In the genomic region with DNA sequence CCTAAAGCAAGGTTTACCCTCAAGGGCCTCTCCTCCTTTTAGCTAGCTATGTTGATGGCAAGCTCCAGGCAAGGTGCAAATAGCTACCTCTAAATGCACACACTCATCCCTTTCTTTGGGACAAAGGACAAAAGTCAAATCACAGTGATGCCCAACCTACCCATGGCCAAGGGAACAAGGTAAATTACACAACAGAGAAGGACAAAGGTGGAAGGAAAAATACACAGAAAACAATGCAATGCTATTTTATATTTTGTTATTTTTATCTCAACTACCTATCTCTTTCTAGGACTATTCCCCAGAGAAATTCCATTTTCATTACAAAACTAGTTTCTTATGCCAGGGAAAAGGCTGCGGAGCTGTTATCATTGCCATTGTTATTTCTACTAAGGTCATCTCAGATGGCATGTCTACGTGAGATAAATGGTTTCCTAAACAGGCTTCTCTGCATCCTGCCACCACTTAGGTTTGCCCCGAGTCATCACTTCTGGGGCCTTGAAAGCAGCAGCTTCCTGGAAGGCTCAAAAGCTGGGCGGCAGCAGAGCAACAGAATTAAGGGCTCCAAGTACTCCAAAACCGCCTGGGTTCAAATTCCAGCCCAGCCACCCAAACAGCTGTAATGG, we compare ENCODE assay signal across 9 cellular contexts. TPM values are rescaled to one million over a fixed set of nuclear protein-coding genes. Genes with fewer than 3 reads are reported as not detected.
DNase-seq lines count a peak whose midpoint lies in the region; ATAC-seq and TF ChIP-seq lines count a peak whose summit lies in the region.
"Had no signal": no experiment of that assay in that cellular context is flagged by ENCODE, and none has a peak within 500 bp of the region (broad histone marks: within the 10 kb centered on the region; RNA-seq: fewer than 3 reads in every experiment).

No MANE protein-coding gene starts in this region.

- no peak for ATAC-seq in SK-N-SH treated with all-trans-retinoic acid at 6 μM for 48 hours
- peak; percentile 68 for ATAC-seq in activated naive CD8-positive, alpha-beta T cell treated with anti-CD3 and anti-CD28 coated beads, Interleukin-2, amount 10 ng/mL, durations not matched to agents 7 days and 5 days (ENCODE audit: low read depth)
- ATAC-seq in natural killer cell treated with Interleukin-12 subunit alpha and Interleukin-12 subunit beta and Interleukin-15 and Interleukin-18, amount 100 ng/mL, for 72 hours: peak; percentile 36 to 48

- H3K36me3 Mint-ChIP-seq in activated naive CD8-positive, alpha-beta T cell treated with anti-CD3 and anti-CD28 coated beads, Interleukin-2, amount 10 ng/mL, durations not matched to agents 7 days and 5 days: peaks cover 72% of the 10 kb centered on the region
- H3K36me3 Mint-ChIP-seq in natural killer cell treated with Interleukin-12 subunit alpha and Interleukin-12 subunit beta and Interleukin-15 and Interleukin-18, amount 100 ng/mL, for 72 hours: peaks cover 15% of the 10 kb centered on the region

- H3K4me3 ChIP-seq in ascending aorta: no peak overlapping the region

- H3K27me3 Mint-ChIP-seq in activated naive CD8-positive, alpha-beta T cell treated with anti-CD3 and anti-CD28 coated beads, Interleukin-2, amount 10 ng/mL, durations not matched to agents 7 days and 5 days: no peaks in the 10 kb centered on the region
- H3K27me3 Mint-ChIP-seq in natural killer cell treated with Interleukin-12 subunit alpha and Interleukin-12 subunit beta and Interleukin-15 and Interleukin-18, amount 100 ng/mL, for 72 hours: no peaks in the 10 kb centered on the region

- POLR2A ChIA-PET in activated naive CD8-positive, alpha-beta T cell treated with anti-CD3 and anti-CD28 coated beads, Interleukin-2, amount 10 ng/mL, durations not matched to agents 7 days and 5 days (lab: Charles Lee): interaction anchor here (1.0 to 2.6 kb wide), 6 partner anchors 10 to 137 kb away, joined by 3 to 17 read pairs (median 4); partner anchors contain the start of gene BCL2

- no peaks in the 10 kb centered on the region for H3K9me3 ChIP-seq in ascending aorta

- no peak for TF ChIP-seq CTCF in ascending aorta (IDR thresholded peaks at IDR 0.05)

- no peaks in the 10 kb centered on the region for H3K9me3 Mint-ChIP-seq in activated naive CD8-positive, alpha-beta T cell treated with anti-CD3 and anti-CD28 coated beads, Interleukin-2, amount 10 ng/mL, durations not matched to agents 7 days and 5 days
- H3K9me3 Mint-ChIP-seq in natural killer cell treated with Interleukin-12 subunit alpha and Interleukin-12 subunit beta and Interleukin-15 and Interleukin-18, amount 100 ng/mL, for 72 hours: no peaks in the 10 kb centered on the region

- in situ Hi-C loops in Caki2 (cut with HindIII; ENCODE audit: low pct_unique_long_range_greater_than_20kb, low sequenced_read_pairs): no loop called here

- peaks cover 68% of the 10 kb centered on the region for H3K4me1 Mint-ChIP-seq in activated naive CD8-positive, alpha-beta T cell treated with anti-CD3 and anti-CD28 coated beads, Interleukin-2, amount 10 ng/mL, durations not matched to agents 7 days and 5 days
- H3K4me1 Mint-ChIP-seq in natural killer cell treated with Interleukin-12 subunit alpha and Interleukin-12 subunit beta and Interleukin-15 and Interleukin-18, amount 100 ng/mL, for 72 hours (ENCODE audit: low read depth in 2 of 2): peaks cover 62 to 64% of the 10 kb centered on the region in 2 donors

- peak; percentile 54 for DNase-seq in Caki2 (ENCODE audit: low read depth)
- peak; percentile 46 for DNase-seq in activated naive CD8-positive, alpha-beta T cell treated with anti-CD3 and anti-CD28 coated beads, Interleukin-2, amount 10 ng/mL, durations not matched to agents 7 days and 5 days
- DNase-seq in natural killer cell treated with Interleukin-12 subunit alpha and Interleukin-12 subunit beta and Interleukin-15 and Interleukin-18, amount 100 ng/mL, for 72 hours (ENCODE audit: low spot score): no peak
- DNase-seq in midbrain (lab: John Stamatoyannopoulos, UW): no peak
- DNase-seq in ascending aorta (ENCODE audit: low spot score in 2 of 2): no peak
- no peak for DNase-seq in pons (ENCODE audit: low spot score)
- DNase-seq in NCI-H748 (lab: John Stamatoyannopoulos, UW; ENCODE audit: unreplicated experiment): no peak
- DNase-seq: retina had no signal

- intact Hi-C loops in ascending aorta (cut with DNase I): no loop called here

- H3K36me3 ChIP-seq in ascending aorta: no peaks in the 10 kb centered on the region

- H3K4me3 Mint-ChIP-seq in activated naive CD8-positive, alpha-beta T cell treated with anti-CD3 and anti-CD28 coated beads, Interleukin-2, amount 10 ng/mL, durations not matched to agents 7 days and 5 days: peak overlapping the region; percentile 70
- peak overlapping the region; percentile 85 for H3K4me3 Mint-ChIP-seq in natural killer cell treated with Interleukin-12 subunit alpha and Interleukin-12 subunit beta and Interleukin-15 and Interleukin-18, amount 100 ng/mL, for 72 hours

- H3K27ac ChIP-seq in ascending aorta: no peak overlapping the region

- peak overlapping the region; percentile 81 for H3K27ac Mint-ChIP-seq in activated naive CD8-positive, alpha-beta T cell treated with anti-CD3 and anti-CD28 coated beads, Interleukin-2, amount 10 ng/mL, durations not matched to agents 7 days and 5 days
- H3K27ac Mint-ChIP-seq in natural killer cell treated with Interleukin-12 subunit alpha and Interleukin-12 subunit beta and Interleukin-15 and Interleukin-18, amount 100 ng/mL, for 72 hours: peak overlapping the region; percentile 97 to 99

- no peaks in the 10 kb centered on the region for H3K27me3 ChIP-seq in ascending aorta

- peaks cover 0 to 25% of the 10 kb centered on the region in 2 donors for H3K4me1 ChIP-seq in ascending aorta

TF ChIP-seq in SK-N-SH treated with all-trans-retinoic acid at 6 μM for 48 hours, 23 proteins besides CTCF, POLR2A, EP300 and RAD21:
- TF ChIP-seq, protein P1, sequence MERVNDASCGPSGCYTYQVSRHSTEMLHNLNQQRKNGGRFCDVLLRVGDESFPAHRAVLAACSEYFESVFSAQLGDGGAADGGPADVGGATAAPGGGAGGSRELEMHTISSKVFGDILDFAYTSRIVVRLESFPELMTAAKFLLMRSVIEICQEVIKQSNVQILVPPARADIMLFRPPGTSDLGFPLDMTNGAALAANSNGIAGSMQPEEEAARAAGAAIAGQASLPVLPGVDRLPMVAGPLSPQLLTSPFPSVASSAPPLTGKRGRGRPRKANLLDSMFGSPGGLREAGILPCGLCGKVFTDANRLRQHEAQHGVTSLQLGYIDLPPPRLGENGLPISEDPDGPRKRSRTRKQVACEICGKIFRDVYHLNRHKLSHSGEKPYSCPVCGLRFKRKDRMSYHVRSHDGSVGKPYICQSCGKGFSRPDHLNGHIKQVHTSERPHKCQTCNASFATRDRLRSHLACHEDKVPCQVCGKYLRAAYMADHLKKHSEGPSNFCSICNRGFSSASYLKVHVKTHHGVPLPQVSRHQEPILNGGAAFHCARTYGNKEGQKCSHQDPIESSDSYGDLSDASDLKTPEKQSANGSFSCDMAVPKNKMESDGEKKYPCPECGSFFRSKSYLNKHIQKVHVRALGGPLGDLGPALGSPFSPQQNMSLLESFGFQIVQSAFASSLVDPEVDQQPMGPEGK (CRISPR knock-in tag; IDR thresholded peaks at IDR 0.05; ENCODE audit: borderline replicate concordance): no peak
- TF ChIP-seq, protein P2, sequence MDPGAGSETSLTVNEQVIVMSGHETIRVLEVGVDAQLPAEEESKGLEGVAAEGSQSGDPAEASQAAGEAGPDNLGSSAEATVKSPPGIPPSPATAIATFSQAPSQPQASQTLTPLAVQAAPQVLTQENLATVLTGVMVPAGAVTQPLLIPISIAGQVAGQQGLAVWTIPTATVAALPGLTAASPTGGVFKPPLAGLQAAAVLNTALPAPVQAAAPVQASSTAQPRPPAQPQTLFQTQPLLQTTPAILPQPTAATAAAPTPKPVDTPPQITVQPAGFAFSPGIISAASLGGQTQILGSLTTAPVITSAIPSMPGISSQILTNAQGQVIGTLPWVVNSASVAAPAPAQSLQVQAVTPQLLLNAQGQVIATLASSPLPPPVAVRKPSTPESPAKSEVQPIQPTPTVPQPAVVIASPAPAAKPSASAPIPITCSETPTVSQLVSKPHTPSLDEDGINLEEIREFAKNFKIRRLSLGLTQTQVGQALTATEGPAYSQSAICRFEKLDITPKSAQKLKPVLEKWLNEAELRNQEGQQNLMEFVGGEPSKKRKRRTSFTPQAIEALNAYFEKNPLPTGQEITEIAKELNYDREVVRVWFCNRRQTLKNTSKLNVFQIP (CRISPR knock-in tag; IDR thresholded peaks at IDR 0.05; ENCODE audit: borderline replicate concordance, low read depth): no peak
- TF ChIP-seq ESRRG (CRISPR knock-in tag; IDR thresholded peaks at IDR 0.05) (no peak), RARB (CRISPR knock-in tag; IDR thresholded peaks at IDR 0.05) (no peak), ZNF8 (CRISPR knock-in tag; IDR thresholded peaks at IDR 0.05) (no peak), ZFP30 (CRISPR knock-in tag; IDR thresholded peaks at IDR 0.05) (no peak), ISL1 (CRISPR knock-in tag; IDR thresholded peaks at IDR 0.05) (peak; percentile 55), TOX (CRISPR knock-in tag; IDR thresholded peaks at IDR 0.05; ENCODE audit: borderline replicate concordance) (no peak), CREB5 (CRISPR knock-in tag; IDR thresholded peaks at IDR 0.05; ENCODE audit: low read depth) (no peak), ZFP3 (CRISPR knock-in tag; IDR thresholded peaks at IDR 0.05) (peak; percentile 48; the same call in 1 of the 2 replicates), ZNF565 (CRISPR knock-in tag; conservative IDR thresholded peaks at IDR 0.05; ENCODE audit: low read depth) (no peak), PPARA (CRISPR knock-in tag; IDR thresholded peaks at IDR 0.05; ENCODE audit: borderline replicate concordance) (no peak)

RNA-seq across cellular contexts. Expression of gene BCL2, which starts 21.1 kb away (rescaled TPM):
- 5.1 and 9.1 TPM in 2 replicates for total RNA-seq in Caki2 (2014; rRNA removed; shearing (Covaris generic); ENCODE audit: low replicate concordance)
- total RNA-seq in activated naive CD8-positive, alpha-beta T cell treated with anti-CD3 and anti-CD28 coated beads, Interleukin-2, amount 10 ng/mL, durations not matched to agents 7 days and 5 days: 100 to 1,000 TPM; 121 to 128 TPM
- 10 to 100 TPM; 61.7 to 84.7 TPM for total RNA-seq in natural killer cell treated with Interleukin-12 subunit alpha and Interleukin-12 subunit beta and Interleukin-15 and Interleukin-18, amount 100 ng/mL, for 72 hours
- total RNA-seq in ascending aorta: 20.5 TPM

Comparison
In these comparisons a context has a peak if more than half of its experiments do, and no peak if none do; other contexts are left out.
1. DNase-seq: peak in Caki2 (single experiment) and activated naive CD8-positive, alpha-beta T cell treated with anti-CD3 and anti-CD28 coated beads, Interleukin-2, amount 10 ng/mL, durations not matched to agents 7 days and 5 days (single experiment); none in natural killer cell treated with Interleukin-12 subunit alpha and Interleukin-12 subunit beta and Interleukin-15 and Interleukin-18, amount 100 ng/mL, for 72 hours (single experiment), midbrain (single experiment), ascending aorta (0 of 2), pons (single experiment) and NCI-H748 (single experiment).